ENCODE assay signal across 8 cellular contexts in genomic region chr9:4740623-4741364, GRCh38. TPM values are rescaled to one million over a fixed set of nuclear protein-coding genes. Genes with fewer than 3 reads are reported as not detected.
A peak's percentile ranks its signal among the peaks of the same experiment; 100 is the strongest.
DNase-seq lines count a peak whose midpoint lies in the region; ATAC-seq, FAIRE-seq and TF ChIP-seq lines count a peak whose summit lies in the region.

Gene AK3, minus strand, starts transcription at chr9:4741202. Its CDS starts 115 bp downstream, at chr9:4741087.

- DNase-seq in NCI-H1436 (lab: John Stamatoyannopoulos, UW) (peak; percentile 84), T-helper 9 cell (peak; percentile 78), astrocyte (ENCODE audit: low read depth) (peak; percentile 74), hepatic stellate cell (ENCODE audit: low spot score) (peak; percentile 85), retina (peak; percentile 92), OCI-M2 (lab: John Stamatoyannopoulos, UW; ENCODE audit: unreplicated experiment) (no peak)

- H3K36me3 Mint-ChIP-seq in astrocyte (ENCODE audit: low read depth, unreplicated experiment), result peaks cover 3% of the 10 kb centered on the region

- H3K79me2 ChIP-seq in astrocyte (ENCODE audit: insufficient read depth, low read length), result peaks cover 45% of the 10 kb centered on the region

- H3K4me1 ChIP-seq in astrocyte (ENCODE audit: insufficient read depth, low read length), result no peaks in the 10 kb centered on the region

- peak within 1 kb of the TSS; percentile 87 for H3K4me3 Mint-ChIP-seq in astrocyte (ENCODE audit: unreplicated experiment)

- no peaks in the 10 kb centered on the region for H3K27me3 ChIP-seq in astrocyte (ENCODE audit: insufficient read depth, low read length)

- peak within 1 kb of the TSS; percentile 89 for H2AFZ ChIP-seq in astrocyte (ENCODE audit: low read depth, low read length)

- H3K4me3 ChIP-seq in astrocyte (ENCODE audit: insufficient read depth, low read depth, low read length), result peak within 1 kb of the TSS; percentile 77

- FAIRE-seq in astrocyte (lab: Jason Lieb, UNC), result no peak

- H3K4me2 ChIP-seq in astrocyte (ENCODE audit: low read length), result peak within 1 kb of the TSS; percentile 94

- peak; percentile 91 for ATAC-seq in GM18498 (IDR thresholded peaks at IDR 0.05; ENCODE audit: unreplicated experiment)
- peak; percentile 87 for ATAC-seq in HG02763 (IDR thresholded peaks at IDR 0.05; ENCODE audit: unreplicated experiment)

- H3K9me3 Mint-ChIP-seq in astrocyte (ENCODE audit: unreplicated experiment), result peaks cover 2% of the 10 kb centered on the region

- peaks cover 18% of the 10 kb centered on the region for H3K4me1 Mint-ChIP-seq in astrocyte (ENCODE audit: low read depth, unreplicated experiment)

- peaks cover 8% of the 10 kb centered on the region for H4K20me1 ChIP-seq in astrocyte (ENCODE audit: insufficient read depth, low read length)

- no peaks in the 10 kb centered on the region for H3K27me3 Mint-ChIP-seq in astrocyte (ENCODE audit: low read depth, unreplicated experiment)

- H3K9me3 ChIP-seq in astrocyte (ENCODE audit: insufficient read depth, low read depth, low read length), result no peaks in the 10 kb centered on the region

- no peak for TF ChIP-seq CTCF in astrocyte (IDR thresholded peaks at IDR 0.05; ENCODE audit: insufficient read depth, low read depth, low read length)

- peak within 1 kb of the TSS; percentile 53 for H3K27ac ChIP-seq in astrocyte (ENCODE audit: low read depth, low read length)

- H3K27ac Mint-ChIP-seq in astrocyte (ENCODE audit: unreplicated experiment), result peak within 1 kb of the TSS; percentile 90

- H3K9ac ChIP-seq in astrocyte (ENCODE audit: low read length), result peak within 1 kb of the TSS; percentile 86

- no peaks in the 10 kb centered on the region for H3K36me3 ChIP-seq in astrocyte (ENCODE audit: insufficient read depth, low read length)

RNA-seq across cellular contexts. Expression of gene AK3, which starts in this region (rescaled TPM):
- 41.4 and 45.1 TPM in 2 replicates for total RNA-seq in astrocyte
